Comparison of ENCODE assay signal across 12 cellular contexts in the genomic region with DNA sequence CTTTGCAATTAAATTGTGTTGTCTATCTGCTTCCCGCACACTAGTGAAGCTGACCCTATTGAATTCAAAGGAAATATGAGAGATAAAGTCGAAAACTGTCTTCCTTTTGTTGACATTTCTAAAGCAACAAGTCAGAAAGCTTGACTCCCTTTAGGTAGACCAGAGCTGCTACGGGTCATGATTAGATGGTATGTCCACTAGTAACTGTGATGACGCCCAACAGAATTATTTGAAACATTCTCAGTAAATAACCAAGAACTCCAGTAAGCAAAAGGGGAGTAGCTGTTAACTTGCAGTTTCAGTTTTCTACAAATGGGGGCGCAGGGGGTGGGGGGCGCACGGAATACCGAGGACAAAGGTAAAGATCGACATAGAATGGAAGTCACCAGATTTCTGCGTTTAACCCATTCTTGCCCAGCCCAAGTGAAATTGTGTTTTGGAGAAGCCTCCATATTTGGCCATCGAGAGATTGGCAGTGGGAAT. TPM values are rescaled to one million over a fixed set of nuclear protein-coding genes. Genes with fewer than 3 reads are reported as not detected.
DNase-seq lines count a peak whose midpoint lies in the region; ATAC-seq lines count a peak whose summit lies in the region.
"Had no signal": no experiment of that assay in that cellular context is flagged by ENCODE, and none has a peak within 500 bp of the region (broad histone marks: within the 10 kb centered on the region; RNA-seq: fewer than 3 reads in every experiment).

No MANE protein-coding gene starts in this region.

- DNase-seq in NCI-H460 (ENCODE audit: extremely low read depth, low read depth) (peak; percentile 53), dedifferentiated amniotic fluid mesenchymal stem cell (ENCODE audit: extremely low spot score) (peak; percentile 36), kidney glomerular epithelial cell (lab: John Stamatoyannopoulos, UW) (peak; percentile 92), SHP77 (lab: John Stamatoyannopoulos, UW) (no peak), 8988T (no peak), NOMO-1 treated with DMSO at 0.1 percent for 48 hours (lab: John Stamatoyannopoulos, UW; ENCODE audit: unreplicated experiment) (no peak)
- DNase-seq: caudate nucleus, NCI-H1694 had no signal

- no peak for ATAC-seq in GM19463 (IDR thresholded peaks at IDR 0.05; ENCODE audit: unreplicated experiment)
- ATAC-seq: GM12878 had no signal

- peak overlapping the region; percentile 66 for H3K27ac ChIP-seq in subcutaneous abdominal adipose tissue (ENCODE audit: low read depth, low read length)

- peaks cover 0 to 3% (median 0%) of the 10 kb centered on the region in 5 donors for H3K36me3 ChIP-seq in subcutaneous abdominal adipose tissue (ENCODE audit: control insufficient read depth in 5 of 5, insufficient read depth in 5 of 5, low read length in 5 of 5)
- H3K36me3 ChIP-seq: tibial nerve had no signal

- H3K4me3 ChIP-seq in subcutaneous abdominal adipose tissue (ENCODE audit: low read depth in 1 of 5, low read length in 5 of 5), result no peak overlapping the region
- H3K4me3 ChIP-seq: GM12878, tibial nerve had no signal

- peaks cover 14 to 97% (median 68%) of the 10 kb centered on the region in 5 donors for H3K4me1 ChIP-seq in subcutaneous abdominal adipose tissue (ENCODE audit: control insufficient read depth in 5 of 5, insufficient read depth in 5 of 5, low read length in 5 of 5)

- no peaks in the 10 kb centered on the region for H3K9me3 ChIP-seq in subcutaneous abdominal adipose tissue (ENCODE audit: control insufficient read depth in 5 of 5, low read length in 5 of 5)
- H3K9me3 ChIP-seq: tibial nerve had no signal

- H3K27me3 ChIP-seq in subcutaneous abdominal adipose tissue (ENCODE audit: control insufficient read depth in 5 of 5, insufficient read depth in 4 of 5, low read length in 5 of 5), result no peaks in the 10 kb centered on the region
- H3K27me3 ChIP-seq: tibial nerve had no signal

- no peak overlapping the region for H3K9ac ChIP-seq in subcutaneous abdominal adipose tissue (ENCODE audit: low read length in 5 of 5)

RNA-seq across cellular contexts. Expression of a gene that starts 56.4 kb away (rescaled TPM):
- 115 and 117 TPM in 2 replicates for total RNA-seq in NCI-H460 (2014; rRNA removed; shearing (Covaris generic))
- polyA plus RNA-seq in NCI-H460 (2014; cell fraction: nucleus; rRNA removed), result 47.5 and 62.7 TPM in 2 replicates

Comparison
In these comparisons a context has a peak if more than half of its experiments do, and no peak if none do; other contexts are left out.
1. DNase-seq: peak in NCI-H460 (single experiment), dedifferentiated amniotic fluid mesenchymal stem cell (single experiment) and kidney glomerular epithelial cell (single experiment); none in SHP77 (0 of 2), 8988T (single experiment) and NOMO-1 treated with DMSO at 0.1 percent for 48 hours (single experiment).